Comparison of ENCODE assay signal across 8 cellular contexts in genomic region chr3:156978471-156978961, GRCh38.
DNase-seq lines count a peak whose midpoint lies in the region; ATAC-seq and TF ChIP-seq lines count a peak whose summit lies in the region.

No MANE protein-coding gene starts in this region.

- H3K27me3 ChIP-seq in GM06990 (replicated peaks; ENCODE audit: control insufficient read depth, insufficient read depth, low read length) (no peaks in the 10 kb centered on the region), breast epithelium (no peaks in the 10 kb centered on the region)

- no peak overlapping the region for H3K4me3 ChIP-seq in GM06990 (replicated peaks; ENCODE audit: low read depth, low read length)
- H3K4me3 ChIP-seq in foreskin fibroblast (ENCODE audit: low read depth in 1 of 2, low read length in 2 of 2) = no peak overlapping the region
- no peak overlapping the region for H3K4me3 ChIP-seq in breast epithelium

- H3K9me3 ChIP-seq in breast epithelium = no peaks in the 10 kb centered on the region

- H3K36me3 ChIP-seq in GM06990 (ENCODE audit: control insufficient read depth, insufficient read depth, low read length) (no peaks in the 10 kb centered on the region), breast epithelium (no peaks in the 10 kb centered on the region)

- DNase-seq in GM06990 (ENCODE audit: extremely low read depth, insufficient read length) (peak; percentile 78), HT1080 (ENCODE audit: low read depth) (peak; percentile 21), foreskin fibroblast (peak; percentile 12 to 57), breast epithelium (ENCODE audit: low spot score in 2 of 2) (no peak), NCI-H2196 (lab: John Stamatoyannopoulos, UW; ENCODE audit: unreplicated experiment) (no peak), NCI-H226 (no peak)
- DNase-seq in effector CD4-positive, alpha-beta T cell = no peak

- TF ChIP-seq CTCF in GM06990 (IDR thresholded peaks at IDR 0.05; ENCODE audit: insufficient read depth, low read length, poor library complexity, severe bottlenecking) = no peak
- no peak for TF ChIP-seq CTCF in foreskin fibroblast (IDR thresholded peaks at IDR 0.05; ENCODE audit: low read depth, low read length)
- no peak for TF ChIP-seq CTCF in breast epithelium (IDR thresholded peaks at IDR 0.05)

- H3K4me1 ChIP-seq in breast epithelium = no peaks in the 10 kb centered on the region

- no peak for TF ChIP-seq POLR2A in breast epithelium (IDR thresholded peaks at IDR 0.05)

- ATAC-seq in GM21526 (IDR thresholded peaks at IDR 0.05; ENCODE audit: low FRiP score, unreplicated experiment) = peak; percentile 95

- intact Hi-C loops in breast epithelium (cut with DNase I; ENCODE audit: low total_unique reads) = no loop called here

- H3K27ac ChIP-seq in breast epithelium = no peak overlapping the region

Comparison
In these comparisons a context has a peak if more than half of its experiments do, and no peak if none do; other contexts are left out.
1. DNase-seq: peak in GM06990 (single experiment), HT1080 (single experiment) and foreskin fibroblast (2 of 2); none in effector CD4-positive, alpha-beta T cell (single experiment), breast epithelium (0 of 2), NCI-H2196 (single experiment) and NCI-H226 (single experiment).